ENCODE assay signal across 14 cellular contexts in genomic region chr21:36756527-36756926, GRCh38. TPM values are rescaled to one million over a fixed set of nuclear protein-coding genes. Genes with fewer than 3 reads are reported as not detected.
A peak's percentile ranks its signal among the peaks of the same experiment; 100 is the strongest.
DNase-seq lines count a peak whose midpoint lies in the region; FAIRE-seq and TF ChIP-seq lines count a peak whose summit lies in the region.
"Had no signal": no experiment of that assay in that cellular context is flagged by ENCODE, and none has a peak within 500 bp of the region (broad histone marks: within the 10 kb centered on the region; RNA-seq: fewer than 3 reads in every experiment).

No MANE protein-coding gene starts in this region.

- no TSS peak for BruUV-seq in endothelial cell of umbilical vein (replicated peaks; lab: Mats Ljungman, UMichigan)

- H3K27ac ChIP-seq in endothelial cell of umbilical vein (ENCODE audit: insufficient read depth, low read depth, low read length), result no peak overlapping the region
- peak overlapping the region; percentile 80 for H3K27ac ChIP-seq in mesodermal cell (ENCODE audit: low read depth, low read length, severe bottlenecking)
- no peak overlapping the region for H3K27ac ChIP-seq in vagina
- no peak overlapping the region for H3K27ac ChIP-seq in ascending aorta
- H3K27ac ChIP-seq: BLaER1 had no signal

- intact Hi-C loops in endothelial cell of umbilical vein (cut with micrococcal nuclease) (no loop called here), vagina (cut with DNase I) (no loop called here), ascending aorta (cut with DNase I) (no loop called here)

- no peaks in the 10 kb centered on the region for H3K9me1 ChIP-seq in endothelial cell of umbilical vein (replicated peaks; ENCODE audit: control insufficient read depth, extremely low read depth, insufficient read depth, low read length)

- CTCF ChIA-PET in endothelial cell of umbilical vein (lab: Charles Lee), result interaction anchor here (0.7 to 1.0 kb wide), 3 partner anchors 9 to 171 kb away, joined by 3 read pairs; no protein-coding TSS in a partner anchor

- H3K4me2 ChIP-seq in endothelial cell of umbilical vein (ENCODE audit: insufficient read depth, low read length), result no peak overlapping the region
- H3K4me2 ChIP-seq: BLaER1 had no signal

- H3K4me3 ChIP-seq in endothelial cell of umbilical vein (replicated peaks in 1 of 3; ENCODE audit: insufficient read depth in 1 of 3, low read depth in 1 of 3, low read length in 3 of 3) (no peak overlapping the region), mesodermal cell (ENCODE audit: extremely low read depth, insufficient read depth, low read length, poor library complexity, severe bottlenecking) (no peak overlapping the region), vagina (no peak overlapping the region), ascending aorta (no peak overlapping the region)
- H3K4me3 ChIP-seq: BLaER1 had no signal

- H3K9me3 ChIP-seq in endothelial cell of umbilical vein (replicated peaks; ENCODE audit: control insufficient read depth, insufficient read depth, low read length) (no peaks in the 10 kb centered on the region), mesodermal cell (ENCODE audit: control insufficient read depth, low read length) (no peaks in the 10 kb centered on the region), vagina (no peaks in the 10 kb centered on the region), ascending aorta (no peaks in the 10 kb centered on the region)
- H3K9me3 ChIP-seq: BLaER1 had no signal

- DNase-seq in EL (peak; percentile 52), MV-4-11 (lab: John Stamatoyannopoulos, UW) (peak; percentile 34), endothelial cell of umbilical vein (ENCODE audit: low read depth, low spot score) (peak; percentile 50), cortex of kidney (lab: John Stamatoyannopoulos, UW) (no peak), vagina (ENCODE audit: extremely low spot score in 2 of 2) (no peak), ascending aorta (ENCODE audit: low spot score in 2 of 2) (no peak), COLO668 (lab: John Stamatoyannopoulos, UW; ENCODE audit: unreplicated experiment) (no peak)
- DNase-seq: activated naive CD4-positive, alpha-beta T cell; NCI-H1092 treated with DMSO at 0.1 percent for 48 hours; NCI-H524; stimulated activated naive CD4-positive, alpha-beta T cell had no signal

- peaks cover 13% of the 10 kb centered on the region for H3K4me1 ChIP-seq in endothelial cell of umbilical vein (ENCODE audit: control insufficient read depth, extremely low read depth, insufficient read depth, low read length)
- H3K4me1 ChIP-seq in mesodermal cell (ENCODE audit: control insufficient read depth, insufficient read depth, low read length, poor library complexity, severe bottlenecking), result peaks cover 35% of the 10 kb centered on the region
- no peaks in the 10 kb centered on the region for H3K4me1 ChIP-seq in vagina
- no peaks in the 10 kb centered on the region for H3K4me1 ChIP-seq in ascending aorta

- H3K36me3 ChIP-seq in endothelial cell of umbilical vein (ENCODE audit: control insufficient read depth in 2 of 2, extremely low read depth in 1 of 2, insufficient read depth in 2 of 2, low read length in 2 of 2) (no peaks in the 10 kb centered on the region), mesodermal cell (ENCODE audit: control insufficient read depth, insufficient read depth, low read length) (no peaks in the 10 kb centered on the region), vagina (no peaks in the 10 kb centered on the region), ascending aorta (peaks cover 6 to 48% of the 10 kb centered on the region in 2 donors)
- H3K36me3 ChIP-seq: BLaER1 had no signal

- TF ChIP-seq POLR2A in endothelial cell of umbilical vein (IDR thresholded peaks at IDR 0.05; ENCODE audit: low read depth, low read length) (no peak), vagina (IDR thresholded peaks at IDR 0.05) (no peak)

- dilution Hi-C loops in endothelial cell of umbilical vein (cut with MboI; ENCODE audit: extremely low pct_ligation_motif_present, low sequenced_read_pairs), result no loop called here

- peak; percentile 65 for FAIRE-seq in endothelial cell of umbilical vein (lab: Jason Lieb, UNC)
- FAIRE-seq: H1 had no signal

- H3K27me3 ChIP-seq in endothelial cell of umbilical vein (ENCODE audit: control insufficient read depth in 2 of 2, insufficient read depth in 2 of 2, low read length in 2 of 2), result no peaks in the 10 kb centered on the region
- no peaks in the 10 kb centered on the region for H3K27me3 ChIP-seq in vagina
- H3K27me3 ChIP-seq in ascending aorta, result no peaks in the 10 kb centered on the region
- H3K27me3 ChIP-seq: BLaER1 had no signal

- TF ChIP-seq CTCF in endothelial cell of umbilical vein (IDR thresholded peaks at IDR 0.05; ENCODE audit: extremely low read depth in 1 of 2, insufficient read depth in 1 of 2, low read depth in 1 of 2, low read length in 2 of 2), result no peak
- no peak for TF ChIP-seq CTCF in vagina (IDR thresholded peaks at IDR 0.05)
- TF ChIP-seq CTCF in ascending aorta (IDR thresholded peaks at IDR 0.05), result no peak

- no peak overlapping the region for H2AFZ ChIP-seq in endothelial cell of umbilical vein (ENCODE audit: low read depth, low read length)

- 82 to 94% methylated on average over 3 to 6 of the region's 7 CpGs for WGBS in mesodermal cell (ENCODE audit: insufficient coverage in 2 of 2), 2 experiments

- POLR2A ChIA-PET in endothelial cell of umbilical vein (lab: Charles Lee), result no interaction called here

- no peaks in the 10 kb centered on the region for H4K20me1 ChIP-seq in endothelial cell of umbilical vein (replicated peaks; ENCODE audit: control insufficient read depth, extremely low read depth, insufficient read depth, low read length)
- H4K20me1 ChIP-seq: BLaER1 had no signal

- H3K79me2 ChIP-seq in endothelial cell of umbilical vein (ENCODE audit: control insufficient read depth, insufficient read depth, low read length), result no peaks in the 10 kb centered on the region

- no peak overlapping the region for H3K9ac ChIP-seq in endothelial cell of umbilical vein (replicated peaks; ENCODE audit: extremely low read depth, insufficient read depth, low read length)
- H3K9ac ChIP-seq: BLaER1 had no signal

TF ChIP-seq in endothelial cell of umbilical vein, 7 proteins besides CTCF, POLR2A, EP300 and RAD21:
- peak; percentile 22 for TF ChIP-seq JUN (IDR thresholded peaks at IDR 0.05; ENCODE audit: borderline replicate concordance, insufficient read depth, insufficient read length, low read depth)
- TF ChIP-seq GATA2 (IDR thresholded peaks at IDR 0.05; ENCODE audit: insufficient read depth, insufficient read length, low read depth, low read length), result no peak
TF ChIP-seq in endothelial cell of umbilical vein: peak in this region for 1.

RNA-seq across cellular contexts. Expression of gene SIM2, which starts 57.6 kb away (rescaled TPM):
- not detected in 2 replicates for total RNA-seq in endothelial cell of umbilical vein
- not detected in 2 replicates for polyA plus RNA-seq in endothelial cell of umbilical vein
- polyA plus RNA-seq in endothelial cell of umbilical vein (2011; cell fraction: cytosol; rRNA removed), result not detected in 2 replicates
- not detected in 2 replicates for polyA plus RNA-seq in endothelial cell of umbilical vein (2011; cell fraction: nucleus; rRNA removed)
- polyA plus RNA-seq in endothelial cell of umbilical vein (2012), result 0.04 and 0.14 TPM in 2 replicates
- not detected in 2 replicates for polyA minus RNA-seq in endothelial cell of umbilical vein
- polyA minus RNA-seq in endothelial cell of umbilical vein (2011; cell fraction: cytosol; rRNA and poly(A)+ RNA removed), result 5.3 TPM
- polyA minus RNA-seq in endothelial cell of umbilical vein (2011; cell fraction: nucleus; rRNA and poly(A)+ RNA removed), result not detected in 2 replicates
- 0.77 TPM for polyA plus RNA-seq in mesodermal cell (2013, experiment 1 of 2)
- 0.40 TPM for polyA plus RNA-seq in mesodermal cell (2013, experiment 2 of 2)
- total RNA-seq in vagina, result not detected
- total RNA-seq in ascending aorta, result not detected

Comparison
In these comparisons a context has a peak if more than half of its experiments do, and no peak if none do; other contexts are left out.
1. DNase-seq: peak in EL (single experiment), MV-4-11 (single experiment) and endothelial cell of umbilical vein (single experiment); none in cortex of kidney (single experiment), vagina (0 of 2), ascending aorta (0 of 2) and COLO668 (single experiment).